ENCODE assay signal across 18 cellular contexts in genomic region chr14:86541969-86542368, GRCh38.
A peak's percentile ranks its signal among the peaks of the same experiment; 100 is the strongest.
DNase-seq lines count a peak whose midpoint lies in the region; ATAC-seq and TF ChIP-seq lines count a peak whose summit lies in the region.
"Had no signal": no experiment of that assay in that cellular context is flagged by ENCODE, and none has a peak within 500 bp of the region (broad histone marks: within the 10 kb centered on the region; RNA-seq: fewer than 3 reads in every experiment).

No MANE protein-coding gene starts in this region.

- H2AFZ ChIP-seq in MM.1S (ENCODE audit: low read length) (no peak overlapping the region), OCI-LY3 (ENCODE audit: low read depth, low read length) (no peak overlapping the region)

- H3K4me3 Mint-ChIP-seq in HFFc6 = no peak overlapping the region
- H3K4me3 Mint-ChIP-seq: CD14-positive monocyte, T-cell had no signal

- H3K27ac Mint-ChIP-seq in HFFc6 = no peak overlapping the region
- H3K27ac Mint-ChIP-seq: CD14-positive monocyte, T-cell had no signal

- H3K36me3 ChIP-seq in MM.1S (replicated peaks; ENCODE audit: insufficient read depth, low read length) = no peaks in the 10 kb centered on the region
- peaks cover 4% of the 10 kb centered on the region for H3K36me3 ChIP-seq in OCI-LY3 (replicated peaks; ENCODE audit: low read depth, low read length)
- no peaks in the 10 kb centered on the region for H3K36me3 ChIP-seq in adrenal gland (replicated peaks in 1 of 2)
- H3K36me3 ChIP-seq: SJCRH30 had no signal

- no peaks in the 10 kb centered on the region for H3K27me3 Mint-ChIP-seq in HFFc6 (ENCODE audit: insufficient read depth)
- H3K27me3 Mint-ChIP-seq: T-cell had no signal

- DNase-seq in AG09319 (ENCODE audit: extremely low read depth, low read depth) = peak; percentile 2
- DNase-seq in MM.1S = peak; percentile 8
- DNase-seq in fibroblast of pulmonary artery (ENCODE audit: low read depth) = peak; percentile 4
- no peak for DNase-seq in HFFc6
- no peak for DNase-seq in adrenal gland
- DNase-seq in caudate nucleus (lab: John Stamatoyannopoulos, UW) = no peak
- DNase-seq: DMS153; Kasumi-1; NCI-H1105 treated with DMSO at 0.1 percent for 48 hours; NCI-H1930; NK-92 treated with Interleukin-12 subunit alpha and Interleukin-12 subunit beta, amount 100 ng/mL, for 24 hours; OCI-M1; SJCRH30; T-cell had no signal

- H3K4me1 Mint-ChIP-seq in HFFc6 (ENCODE audit: low read depth) = peaks cover 14% of the 10 kb centered on the region
- H3K4me1 Mint-ChIP-seq: T-cell had no signal

- no peaks in the 10 kb centered on the region for H3K9me3 Mint-ChIP-seq in HFFc6

- intact Hi-C loops in adrenal gland (cut with DNase I) = no loop called here

- H3K4me2 ChIP-seq in MM.1S (ENCODE audit: low read depth, low read length) = no peak overlapping the region
- peak overlapping the region; percentile 79; the same call in 1 of the 2 replicates for H3K4me2 ChIP-seq in OCI-LY3 (ENCODE audit: low read length)
- H3K4me2 ChIP-seq: A549 had no signal

- H3K4me3 ChIP-seq in MM.1S (ENCODE audit: low read length) (no peak overlapping the region), OCI-LY3 (ENCODE audit: low read length) (no peak overlapping the region), fibroblast of pulmonary artery (replicated peaks; ENCODE audit: low read depth, low read length) (no peak overlapping the region), adrenal gland (no peak overlapping the region)
- H3K4me3 ChIP-seq: A549, SJCRH30 had no signal

- no peak for ATAC-seq in GM18517 (IDR thresholded peaks at IDR 0.05; ENCODE audit: unreplicated experiment)
- ATAC-seq: A549, T-cell had no signal

- peaks cover 12% of the 10 kb centered on the region for H3K4me1 ChIP-seq in MM.1S (ENCODE audit: low read length)
- H3K4me1 ChIP-seq in OCI-LY3 (ENCODE audit: low read length) = peaks cover 48% of the 10 kb centered on the region
- no peaks in the 10 kb centered on the region for H3K4me1 ChIP-seq in adrenal gland (replicated peaks in 1 of 2)
- H3K4me1 ChIP-seq: A549, SJCRH30 had no signal

- WGBS in adrenal gland, 4 donors = 76 to 89% (median 77%) methylated on average over 4 of the region's 4 CpGs

- no peak for TF ChIP-seq POLR2A in adrenal gland (IDR thresholded peaks at IDR 0.05)

- H3K36me3 Mint-ChIP-seq in HFFc6 (ENCODE audit: low read depth) = no peaks in the 10 kb centered on the region
- H3K36me3 Mint-ChIP-seq: CD14-positive monocyte, T-cell had no signal

- H3K79me2 ChIP-seq in MM.1S (ENCODE audit: low read length) = no peaks in the 10 kb centered on the region
- H3K79me2 ChIP-seq in OCI-LY3 (ENCODE audit: low read length) = no peaks in the 10 kb centered on the region

- H3K9ac ChIP-seq in MM.1S (ENCODE audit: low read length) (no peak overlapping the region), OCI-LY3 (ENCODE audit: low read length) (peak overlapping the region; percentile 67; the same call in 1 of the 2 replicates)

- no peak overlapping the region for H3K27ac ChIP-seq in MM.1S (ENCODE audit: low read length)
- H3K27ac ChIP-seq in OCI-LY3 (ENCODE audit: low read length) = peak overlapping the region; percentile 97
- no peak overlapping the region for H3K27ac ChIP-seq in adrenal gland
- no peak overlapping the region for H3K27ac ChIP-seq in caudate nucleus (ENCODE audit: low read depth, low read length)
- H3K27ac ChIP-seq: A549, SJCRH30 had no signal

- H3K27me3 ChIP-seq in MM.1S (replicated peaks; ENCODE audit: insufficient read depth, low read length) = no peaks in the 10 kb centered on the region
- no peaks in the 10 kb centered on the region for H3K27me3 ChIP-seq in OCI-LY3 (ENCODE audit: low read depth, low read length)
- H3K27me3 ChIP-seq in adrenal gland = no peaks in the 10 kb centered on the region
- H3K27me3 ChIP-seq: SJCRH30 had no signal

- H3K9me3 ChIP-seq in MM.1S (replicated peaks; ENCODE audit: insufficient read depth, low read length) = no peaks in the 10 kb centered on the region
- no peaks in the 10 kb centered on the region for H3K9me3 ChIP-seq in OCI-LY3 (ENCODE audit: insufficient read depth, low read length)
- no peaks in the 10 kb centered on the region for H3K9me3 ChIP-seq in adrenal gland (replicated peaks in 1 of 3)
- H3K9me3 ChIP-seq: A549, SJCRH30 had no signal

- H4K20me1 ChIP-seq in MM.1S (ENCODE audit: insufficient read depth, low read length) (no peaks in the 10 kb centered on the region), OCI-LY3 (ENCODE audit: insufficient read depth, low read length) (no peaks in the 10 kb centered on the region)

- H3F3A ChIP-seq in MM.1S (ENCODE audit: insufficient read depth, low read length) = 0 out of 2 replicates have a peak, but pooled peaks cover 2% of the 10 kb centered on the region

- TF ChIP-seq CTCF in AG09319 (IDR thresholded peaks at IDR 0.05; ENCODE audit: low read depth, low read length) = no peak
- no peak for TF ChIP-seq CTCF in MM.1S (IDR thresholded peaks at IDR 0.05; ENCODE audit: low read length)
- TF ChIP-seq CTCF in OCI-LY3 (IDR thresholded peaks at IDR 0.05; ENCODE audit: low read depth, low read length) = no peak
- TF ChIP-seq CTCF in fibroblast of pulmonary artery (IDR thresholded peaks at IDR 0.05; ENCODE audit: low read length, missing control alignments) = no peak
- TF ChIP-seq CTCF in HFFc6 (IDR thresholded peaks at IDR 0.05) = no peak
- no peak for TF ChIP-seq CTCF in adrenal gland (IDR thresholded peaks at IDR 0.05)

- H3K9me2 ChIP-seq in MM.1S (replicated peaks; ENCODE audit: insufficient read depth, low read length) = no peaks in the 10 kb centered on the region

Comparison
In these comparisons a context has a peak if more than half of its experiments do, and no peak if none do; other contexts are left out.
1. DNase-seq: peak in AG09319 (single experiment), MM.1S (single experiment) and fibroblast of pulmonary artery (single experiment); none in HFFc6 (single experiment), adrenal gland (0 of 7) and caudate nucleus (0 of 61).